In genomic region chrX:133979641-133980230, GRCh38 we compare ENCODE assay signal across 18 cellular contexts.
DNase-seq lines count a peak whose midpoint lies in the region; TF ChIP-seq lines count a peak whose summit lies in the region.
"Had no signal": no experiment of that assay in that cellular context is flagged by ENCODE, and none has a peak within 500 bp of the region (broad histone marks: within the 10 kb centered on the region; RNA-seq: fewer than 3 reads in every experiment).

No MANE protein-coding gene starts in this region.

- H3K36me3 Mint-ChIP-seq in nephron progenitor cell (ENCODE audit: low read depth): peaks cover 15% of the 10 kb centered on the region

- no peak for TF ChIP-seq CTCF in nephron progenitor cell (IDR thresholded peaks at IDR 0.05)

- H3K4me3 ChIP-seq in adipocyte (ENCODE audit: low read length): peak overlapping the region; percentile 46
- H3K4me3 ChIP-seq: HAP-1, K562, SJCRH30 had no signal

- peaks cover 30% of the 10 kb centered on the region for H3K4me1 ChIP-seq in adipocyte (ENCODE audit: control insufficient read depth, insufficient read depth, low read length)

- peak overlapping the region; percentile 25 for H3K27ac Mint-ChIP-seq in nephron progenitor cell
- H3K27ac Mint-ChIP-seq: B cell had no signal

- H3K36me3 ChIP-seq in adipocyte (ENCODE audit: control insufficient read depth, insufficient read depth, low read length, severe bottlenecking): no peaks in the 10 kb centered on the region
- H3K36me3 ChIP-seq: SJCRH30 had no signal

- H3K9me3 ChIP-seq in adipocyte (ENCODE audit: control insufficient read depth, low read length): peaks cover 9% of the 10 kb centered on the region
- H3K9me3 ChIP-seq: HAP-1, SJCRH30 had no signal

- peak overlapping the region; percentile 41 for H3K9ac ChIP-seq in adipocyte (ENCODE audit: low read length)

- no peaks in the 10 kb centered on the region for H3K27me3 Mint-ChIP-seq in nephron progenitor cell (ENCODE audit: low read depth, poor library complexity)

- H3K4me1 Mint-ChIP-seq in nephron progenitor cell: peaks cover 59% of the 10 kb centered on the region
- H3K4me1 Mint-ChIP-seq: B cell had no signal

- no peak overlapping the region for H3K4me3 Mint-ChIP-seq in nephron progenitor cell
- H3K4me3 Mint-ChIP-seq: B cell had no signal

- H3K27me3 ChIP-seq in adipocyte (replicated peaks; ENCODE audit: control insufficient read depth, insufficient read depth, low read length): peaks cover 9% of the 10 kb centered on the region
- H3K27me3 ChIP-seq: SJCRH30 had no signal

- DNase-seq in NCI-H1417 (lab: John Stamatoyannopoulos, UW): peak in 2 of 3 experiments; percentile 6 to 55
- DNase-seq in NCI-H1417 treated with DMSO at 0.1 percent for 48 hours (lab: John Stamatoyannopoulos, UW): no peak
- peak; percentile 55 for DNase-seq in DMS153 treated with DMSO at 0.1 percent for 48 hours (lab: John Stamatoyannopoulos, UW; ENCODE audit: unreplicated experiment)
- no peak for DNase-seq in adipocyte (ENCODE audit: low read depth)
- DNase-seq in nephron progenitor cell: no peak
- DNase-seq in NCI-H748 (lab: John Stamatoyannopoulos, UW; ENCODE audit: unreplicated experiment): no peak
- no peak for DNase-seq in epidermal melanocyte (ENCODE audit: insufficient read length, low spot score)
- no peak for DNase-seq in activated naive CD4-positive, alpha-beta T cell treated with anti-CD3 and anti-CD28 coated beads, Interleukin-2, amount 50 U/mL, for 16 hours
- DNase-seq: DMS 273 treated with DMSO at 0.1 percent for 48 hours, GF-D8, NCI-H1436, NCI-H2029, NCI-H226, NCI-H526, SJCRH30 had no signal

- H3K9me3 Mint-ChIP-seq in nephron progenitor cell: no peaks in the 10 kb centered on the region

Comparison
In these comparisons a context has a peak if more than half of its experiments do, and no peak if none do; other contexts are left out.
1. DNase-seq: peak in NCI-H1417 (2 of 3) and DMS153 treated with DMSO at 0.1 percent for 48 hours (single experiment); none in NCI-H1417 treated with DMSO at 0.1 percent for 48 hours (single experiment), adipocyte (single experiment), nephron progenitor cell (single experiment), NCI-H748 (single experiment), epidermal melanocyte (single experiment) and activated naive CD4-positive, alpha-beta T cell treated with anti-CD3 and anti-CD28 coated beads, Interleukin-2, amount 50 U/mL, for 16 hours (single experiment).